In the genomic region with DNA sequence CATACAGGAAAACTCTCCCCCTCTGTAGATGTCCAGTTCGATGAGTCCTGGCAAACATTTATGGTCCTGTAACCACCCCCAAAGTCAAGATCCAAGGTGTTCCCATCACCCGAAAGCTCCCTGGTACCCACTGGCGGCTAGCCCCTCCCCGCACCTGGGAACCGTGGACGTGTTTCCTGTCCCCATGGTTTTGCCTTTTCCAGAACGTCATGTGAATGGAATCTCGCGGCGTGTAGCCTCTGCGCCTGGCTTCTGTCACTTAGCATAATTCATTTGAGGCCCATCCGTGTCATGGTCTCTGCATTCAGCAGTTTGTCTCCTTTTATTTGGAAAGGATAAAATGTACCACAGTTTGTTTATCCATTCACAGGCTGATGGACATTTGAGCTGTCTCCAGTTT, we compare ENCODE assay signal across 16 cellular contexts.
A peak's percentile ranks its signal among the peaks of the same experiment; 100 is the strongest.
DNase-seq lines count a peak whose midpoint lies in the region; ATAC-seq and TF ChIP-seq lines count a peak whose summit lies in the region.
"Had no signal": no experiment of that assay in that cellular context is flagged by ENCODE, and none has a peak within 500 bp of the region (broad histone marks: within the 10 kb centered on the region; RNA-seq: fewer than 3 reads in every experiment).

No MANE protein-coding gene starts in this region.

- H3K79me2 ChIP-seq in hepatocyte: no peaks in the 10 kb centered on the region
- no peaks in the 10 kb centered on the region for H3K79me2 ChIP-seq in mammary epithelial cell (ENCODE audit: insufficient read depth, low read length)

- H3K27me3 ChIP-seq in Peyer's patch (no peaks in the 10 kb centered on the region), hepatocyte (no peaks in the 10 kb centered on the region), sigmoid colon (no peaks in the 10 kb centered on the region), mammary epithelial cell (ENCODE audit: insufficient read depth, low read length) (peaks cover 3% of the 10 kb centered on the region)
- H3K27me3 ChIP-seq: BLaER1 treated with 17β-estradiol and CSF1 and Interleukin-3, amounts not matched to agents 10 nM and 100 nM had no signal

- H4K20me1 ChIP-seq in hepatocyte (ENCODE audit: insufficient read depth, poor library complexity, severe bottlenecking) (no peaks in the 10 kb centered on the region), mammary epithelial cell (ENCODE audit: insufficient read depth, low read length) (no peaks in the 10 kb centered on the region)

- H3K4me2 ChIP-seq in hepatocyte (no peak overlapping the region), mammary epithelial cell (ENCODE audit: insufficient read depth, low read depth, low read length) (no peak overlapping the region)
- H3K4me2 ChIP-seq: BLaER1 treated with 17β-estradiol and CSF1 and Interleukin-3, amounts not matched to agents 10 nM and 100 nM had no signal

- CTCF ChIA-PET in mammary epithelial cell (lab: Charles Lee; ENCODE audit: low non-redundant PET): no interaction called here

- peak; percentile 34 for DNase-seq in activated effector memory CD4-positive, alpha-beta T cell treated with anti-CD3 and anti-CD28 coated beads, Interleukin-2, amount 50 U/mL, for 16 hours
- DNase-seq in activated effector memory CD4-positive, alpha-beta T cell treated with Interleukin-2 at 50 U/mL for 16 hours: no peak
- DNase-seq in Peyer's patch (peak in 2 of 3 donors; percentile 40 to 41), hepatocyte (ENCODE audit: low spot score) (no peak), sigmoid colon (peak; percentile 12), mammary epithelial cell (no peak)
- no peak for DNase-seq in stimulated activated CD4-positive, alpha-beta T cell treated with anti-CD3 and anti-CD28 coated beads, Interleukin-4, amount 100 ng/mL, for 24 hours
- DNase-seq: 8988T, DMS153, H9, IMR-90, NCI-H1930, NCI-H2171 had no signal

- BruUV-seq in mammary epithelial cell (replicated peaks; lab: Mats Ljungman, UMichigan): no TSS peak

- H3K4me3 ChIP-seq in Peyer's patch (no peak overlapping the region), hepatocyte (no peak overlapping the region), sigmoid colon (no peak overlapping the region), mammary epithelial cell (replicated peaks in 1 of 3; ENCODE audit: insufficient read depth in 1 of 3, low read depth in 2 of 3, low read length in 3 of 3) (no peak overlapping the region)
- H3K4me3 ChIP-seq: BLaER1 treated with 17β-estradiol and CSF1 and Interleukin-3, amounts not matched to agents 10 nM and 100 nM had no signal

- TF ChIP-seq CTCF in Peyer's patch (IDR thresholded peaks at IDR 0.05): no peak
- TF ChIP-seq CTCF in hepatocyte (IDR thresholded peaks at IDR 0.05; ENCODE audit: poor library complexity): no peak
- no peak for TF ChIP-seq CTCF in sigmoid colon (IDR thresholded peaks at IDR 0.05)
- no peak for TF ChIP-seq CTCF in mammary epithelial cell (conservative IDR thresholded peaks at IDR 0.05 in 1 of 2, IDR thresholded peaks at IDR 0.05 in 1 of 2; ENCODE audit: extremely low read depth in 1 of 2, insufficient read depth in 1 of 2, low read depth in 1 of 2, low read length in 2 of 2)

- dilution Hi-C loops in mammary epithelial cell (cut with HindIII; ENCODE audit: low sequenced_read_pairs): no loop called here

- TF ChIP-seq POLR2A in Peyer's patch (IDR thresholded peaks at IDR 0.05) (no peak), sigmoid colon (IDR thresholded peaks at IDR 0.05) (no peak)

- H3K27ac ChIP-seq in Peyer's patch: no peak overlapping the region
- H3K27ac ChIP-seq in hepatocyte: peak overlapping the region; percentile 53
- H3K27ac ChIP-seq in sigmoid colon: no peak overlapping the region
- H3K27ac ChIP-seq in mammary epithelial cell (ENCODE audit: insufficient read depth, low read depth, low read length): no peak overlapping the region
- H3K27ac ChIP-seq: BLaER1 treated with 17β-estradiol and CSF1 and Interleukin-3, amounts not matched to agents 10 nM and 100 nM had no signal

- intact Hi-C loops in sigmoid colon (cut with DNase I) (no loop called here), mammary epithelial cell (cut with micrococcal nuclease) (no loop called here)

- H2AFZ ChIP-seq in hepatocyte: no peak overlapping the region
- no peak overlapping the region for H2AFZ ChIP-seq in mammary epithelial cell (ENCODE audit: low read depth, low read length)

- no peaks in the 10 kb centered on the region for H3K9me2 ChIP-seq in hepatocyte (replicated peaks; ENCODE audit: insufficient read depth)

- H3K36me3 ChIP-seq in Peyer's patch (no peaks in the 10 kb centered on the region), hepatocyte (replicated peaks; ENCODE audit: insufficient read depth, low read depth) (no peaks in the 10 kb centered on the region), sigmoid colon (no peaks in the 10 kb centered on the region), mammary epithelial cell (ENCODE audit: insufficient read depth, low read length) (no peaks in the 10 kb centered on the region)

- WGBS in hepatocyte (ENCODE audit: low lambda C conversion rate, missing lambda C conversion rate): 75% methylated on average over 12 of the region's 12 CpGs
- WGBS in sigmoid colon, 2 donors: 86 to 94% methylated on average over 12 of the region's 12 CpGs
- 91% methylated on average over 12 of the region's 12 CpGs for WGBS in mammary epithelial cell (ENCODE audit: low coverage, missing lambda C conversion rate)

- H3K9ac ChIP-seq in mammary epithelial cell (ENCODE audit: insufficient read depth, low read length): no peak overlapping the region
- H3K9ac ChIP-seq: BLaER1 treated with 17β-estradiol and CSF1 and Interleukin-3, amounts not matched to agents 10 nM and 100 nM had no signal

- H3K4me1 ChIP-seq in Peyer's patch: no peaks in the 10 kb centered on the region
- H3K4me1 ChIP-seq in hepatocyte (ENCODE audit: insufficient read depth): peaks cover 14% of the 10 kb centered on the region
- H3K4me1 ChIP-seq in sigmoid colon: no peaks in the 10 kb centered on the region
- no peaks in the 10 kb centered on the region for H3K4me1 ChIP-seq in mammary epithelial cell (ENCODE audit: insufficient read depth, low read length)

- TF ChIP-seq EP300 in sigmoid colon (IDR thresholded peaks at IDR 0.05): no peak

- in situ Hi-C loops in mammary epithelial cell (cut with MboI; ENCODE audit: low sequenced_read_pairs in 2 of 2): no loop called here

- H3K9me3 ChIP-seq in Peyer's patch: no peaks in the 10 kb centered on the region
- H3K9me3 ChIP-seq in hepatocyte (ENCODE audit: low read depth): no peaks in the 10 kb centered on the region
- H3K9me3 ChIP-seq in sigmoid colon: no peaks in the 10 kb centered on the region
- no peaks in the 10 kb centered on the region for H3K9me3 ChIP-seq in mammary epithelial cell (replicated peaks; ENCODE audit: insufficient read depth, low read length)

- no peak for ATAC-seq in HG03565 (IDR thresholded peaks at IDR 0.05; ENCODE audit: unreplicated experiment)
- ATAC-seq: Panc1 had no signal

Comparison
In these comparisons a context has a peak if more than half of its experiments do, and no peak if none do; other contexts are left out.
1. DNase-seq: peak in activated effector memory CD4-positive, alpha-beta T cell treated with anti-CD3 and anti-CD28 coated beads, Interleukin-2, amount 50 U/mL, for 16 hours (single experiment), Peyer's patch (2 of 3) and sigmoid colon (single experiment); none in activated effector memory CD4-positive, alpha-beta T cell treated with Interleukin-2 at 50 U/mL for 16 hours (single experiment), hepatocyte (single experiment), stimulated activated CD4-positive, alpha-beta T cell treated with anti-CD3 and anti-CD28 coated beads, Interleukin-4, amount 100 ng/mL, for 24 hours (single experiment) and mammary epithelial cell (single experiment).